Comparison of ENCODE assay signal across 8 cellular contexts in the genomic region with DNA sequence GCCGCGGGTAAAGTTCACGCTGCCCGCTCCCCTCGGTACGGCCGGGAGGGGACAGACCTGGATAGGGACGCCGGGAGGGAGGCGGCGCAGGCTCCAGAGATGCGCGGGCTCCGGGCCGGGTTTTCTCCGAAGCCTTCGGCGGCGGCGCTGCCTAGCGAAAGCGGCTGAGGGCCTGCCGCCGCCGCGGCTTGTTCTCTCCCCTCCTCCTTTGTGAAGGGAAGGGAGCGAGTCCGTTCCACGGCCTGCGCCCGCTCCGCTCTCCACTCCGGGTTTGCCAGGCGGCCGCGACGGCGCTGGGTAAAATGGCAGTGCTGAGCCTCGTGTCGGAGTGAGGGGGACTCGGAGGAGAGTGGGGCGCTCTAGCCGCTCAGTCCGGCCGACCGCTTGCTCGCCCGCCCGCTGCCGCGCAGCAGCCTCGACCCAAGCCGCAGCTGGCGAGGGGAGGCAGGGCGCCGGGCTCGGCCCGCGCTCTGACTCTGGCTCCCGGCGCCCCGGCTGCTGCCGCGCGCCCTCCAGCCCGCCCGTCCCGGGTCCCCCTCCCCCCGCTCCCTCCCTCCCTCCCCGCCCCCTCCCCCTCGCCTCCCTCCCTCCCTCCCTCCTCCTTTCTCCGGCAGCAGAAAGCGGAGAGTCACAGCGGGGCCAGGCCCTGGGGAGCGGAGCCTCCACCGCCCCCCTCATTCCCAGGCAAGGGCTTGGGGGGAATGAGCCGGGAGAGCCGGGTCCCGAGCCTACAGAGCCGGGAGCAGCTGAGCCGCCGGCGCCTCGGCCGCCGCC. TPM values are rescaled to one million over a fixed set of nuclear protein-coding genes. Genes with fewer than 3 reads are reported as not detected.
DNase-seq lines count a peak whose midpoint lies in the region; ATAC-seq and TF ChIP-seq lines count a peak whose summit lies in the region.

A gene (plus strand): TSS at position 599 of the 774 bp plus-strand sequence. CDS start 389 bp downstream, outside the sequence.

- peak within 1 kb of the TSS; percentile 94 for H3K4me2 ChIP-seq in IMR-90 (ENCODE audit: low read depth, low read length)

- H3K4me1 ChIP-seq in IMR-90 (ENCODE audit: control insufficient read depth, insufficient read depth, low read length) = peaks cover 15% of the 10 kb centered on the region

- H3K9me1 ChIP-seq in IMR-90 (ENCODE audit: insufficient read depth, low read length) = peaks cover 7% of the 10 kb centered on the region; the same call in 1 of the 2 replicates

- peak within 1 kb of the TSS; percentile 95 for H3K27ac ChIP-seq in IMR-90 (ENCODE audit: insufficient read depth, low read length)

- ATAC-seq in GM21528 (IDR thresholded peaks at IDR 0.05; ENCODE audit: low FRiP score, unreplicated experiment) = peak; percentile 38
- ATAC-seq in IMR-90 (ENCODE audit: low read depth) = peak; percentile 68

- H3K4me1 Mint-ChIP-seq in endothelial cell (ENCODE audit: unreplicated experiment) (peaks cover 25% of the 10 kb centered on the region), mesothelial cell of epicardium (peaks cover 39% of the 10 kb centered on the region)

- TF ChIP-seq RAD21 in IMR-90 (IDR thresholded peaks at IDR 0.05; ENCODE audit: low read length) = peak; percentile 50

- TF ChIP-seq POLR2A in IMR-90 (IDR thresholded peaks at IDR 0.05; ENCODE audit: low read depth, low read length) = peak; percentile 74

- WGBS in IMR-90 (ENCODE audit: extremely low coverage in 2 of 2, insufficient read length in 1 of 2), 2 experiments = 0% methylated on average over 1 of the region's 86 CpGs; no CpG with 5 or more reads in 1 of the 2 experiments

- peaks cover 7 to 29% of the 10 kb centered on the region in 2 experiments; a peak in 3 of 4 replicates for H3K79me1 ChIP-seq in IMR-90 (ENCODE audit: low read depth in 1 of 2, low read length in 2 of 2)

- peak within 1 kb of the TSS; percentile 35 to 93 for H4K8ac ChIP-seq in IMR-90 (ENCODE audit: low read depth in 2 of 2, low read length in 2 of 2)

- CTCF ChIA-PET in IMR-90 (lab: Yijun Ruan, JAX) = interaction anchor here (1.8 kb wide), 1 partner anchor 93 kb away, joined by 5 read pairs; no protein-coding TSS in a partner anchor

- H3K27me3 ChIP-seq in IMR-90 (ENCODE audit: control insufficient read depth, insufficient read depth, low read length) = no peaks in the 10 kb centered on the region

- peak within 1 kb of the TSS; percentile 80 for H2AK5ac ChIP-seq in IMR-90 (ENCODE audit: low read depth, low read length)

- dilution Hi-C loops in IMR-90 (cut with HindIII; ENCODE audit: low sequenced_read_pairs, unreplicated experiment) = no loop called here

- in situ Hi-C loops in Caki2 (cut with HindIII; ENCODE audit: low pct_unique_long_range_greater_than_20kb, low sequenced_read_pairs) (no loop called here), IMR-90 (cut with MboI; ENCODE audit: low sequenced_read_pairs) (no loop called here)

- peaks cover 5% of the 10 kb centered on the region for H3K27me3 Mint-ChIP-seq in endothelial cell (ENCODE audit: unreplicated experiment)
- H3K27me3 Mint-ChIP-seq in mesothelial cell of epicardium (ENCODE audit: low read depth) = no peaks in the 10 kb centered on the region

- peak within 1 kb of the TSS; percentile 98 for H3K23ac ChIP-seq in IMR-90 (ENCODE audit: low read depth, low read length)

- peak within 1 kb of the TSS; percentile 89 for H3K4me3 Mint-ChIP-seq in endothelial cell (ENCODE audit: unreplicated experiment)
- peak within 1 kb of the TSS; percentile 89 for H3K4me3 Mint-ChIP-seq in mesothelial cell of epicardium

- intact Hi-C loops in IMR-90 (cut with micrococcal nuclease) = loop anchor here (5.0 to 10.0 kb wide), 2 partner anchors 93 to 169 kb away; a partner anchor contains a TSS

- peak within 1 kb of the TSS; percentile 77 for H3K9ac ChIP-seq in IMR-90 (ENCODE audit: low read depth, low read length)

- peak within 1 kb of the TSS; percentile 86 for H2BK5ac ChIP-seq in IMR-90 (ENCODE audit: low read depth, low read length, poor library complexity, severe bottlenecking)

- H3K18ac ChIP-seq in IMR-90 (ENCODE audit: low read depth, low read length) = peak within 1 kb of the TSS; percentile 68

- H2AK9ac ChIP-seq in IMR-90 (replicated peaks; ENCODE audit: low read depth, low read length, poor library complexity) = peak within 1 kb of the TSS; percentile 96

- H4K91ac ChIP-seq in IMR-90 (ENCODE audit: insufficient read depth, low read depth, low read length) = peak within 1 kb of the TSS; percentile 81

- peak within 1 kb of the TSS; percentile 86 for H2BK120ac ChIP-seq in IMR-90 (ENCODE audit: low read depth, low read length)

- H3K9me3 Mint-ChIP-seq in endothelial cell (ENCODE audit: unreplicated experiment) = no peaks in the 10 kb centered on the region
- no peaks in the 10 kb centered on the region for H3K9me3 Mint-ChIP-seq in mesothelial cell of epicardium

- 0 out of 2 replicates have a peak, but pooled peaks have one; percentile 12 for TF ChIP-seq CTCF in IMR-90 (conservative IDR thresholded peaks at IDR 0.05; ENCODE audit: low read depth, low read length)
- TF ChIP-seq CTCF in endothelial cell (IDR thresholded peaks at IDR 0.05; ENCODE audit: unreplicated experiment) = no peak
- TF ChIP-seq CTCF in mesothelial cell of epicardium (IDR thresholded peaks at IDR 0.05; ENCODE audit: unreplicated experiment) = no peak

- peak within 1 kb of the TSS; percentile 94 for H2AFZ ChIP-seq in IMR-90 (replicated peaks; ENCODE audit: low read length, poor library complexity)

- peak within 1 kb of the TSS; percentile 87 for H3K4ac ChIP-seq in IMR-90 (ENCODE audit: low read depth, low read length)

- H3K27ac Mint-ChIP-seq in endothelial cell (ENCODE audit: unreplicated experiment) (peak within 1 kb of the TSS; percentile 16), mesothelial cell of epicardium (peak within 1 kb of the TSS; percentile 100)

- H3K9me3 ChIP-seq in IMR-90 (ENCODE audit: control insufficient read depth, insufficient read depth, low read length) = no peaks in the 10 kb centered on the region

- H4K20me1 ChIP-seq in IMR-90 (ENCODE audit: insufficient read depth, low read length) = peaks cover 31% of the 10 kb centered on the region

- peak within 1 kb of the TSS; percentile 26; the same call in 1 of the 3 replicates for H2BK15ac ChIP-seq in IMR-90 (ENCODE audit: low read depth, low read length)

- peak within 1 kb of the TSS; percentile 61 for H4K5ac ChIP-seq in IMR-90 (ENCODE audit: low read depth, low read length)

- POLR2A ChIA-PET in IMR-90 (lab: Charles Lee; ENCODE audit: unreplicated experiment) = no interaction called here

- H3K36me3 ChIP-seq in IMR-90 (ENCODE audit: control insufficient read depth, insufficient read depth, low read length) = no peaks in the 10 kb centered on the region

- H3K56ac ChIP-seq in IMR-90 (ENCODE audit: extremely low read depth, insufficient read depth, low read length) = peak within 1 kb of the TSS; percentile 81

- peak within 1 kb of the TSS; percentile 48; the same call in 1 of the 2 replicates for H2BK20ac ChIP-seq in IMR-90 (ENCODE audit: low read depth, low read length)

- DNase-seq in Caki2 (ENCODE audit: low read depth) = peak; percentile 98
- DNase-seq in IMR-90 = peak; percentile 97
- peak; percentile 97 for DNase-seq in OCI-M1 (lab: John Stamatoyannopoulos, UW)
- DNase-seq in activated T-cell treated with anti-CD3 and anti-CD28 coated beads for 1 hour (ENCODE audit: low read depth) = peak; percentile 92
- peak; percentile 99 for DNase-seq in endothelial cell (ENCODE audit: low spot score)
- peak; percentile 89 to 96 for DNase-seq in mesothelial cell of epicardium (ENCODE audit: low spot score in 2 of 2, unreplicated experiment in 2 of 2)
- DNase-seq in stimulated activated CD8-positive, alpha-beta memory T cell treated with anti-CD3 and anti-CD28 coated beads, Interleukin-15, amount 100 ng/mL, for 24 hours (ENCODE audit: low read depth) = peak; percentile 81

- no TSS peak for BruUV-seq in IMR-90 (replicated peaks; lab: Mats Ljungman, UMichigan)

- H3K36me3 Mint-ChIP-seq in endothelial cell (ENCODE audit: low read depth, unreplicated experiment) (no peaks in the 10 kb centered on the region), mesothelial cell of epicardium (no peaks in the 10 kb centered on the region)

- peak within 1 kb of the TSS; percentile 98 for H3K14ac ChIP-seq in IMR-90 (replicated peaks; ENCODE audit: low read depth, low read length)

- peak within 1 kb of the TSS; percentile 89 for H3K4me3 ChIP-seq in IMR-90 (ENCODE audit: insufficient read depth, low read depth, low read length)

TF ChIP-seq in IMR-90, 13 proteins besides CTCF, POLR2A, EP300 and RAD21:
- TF ChIP-seq, protein P1, sequence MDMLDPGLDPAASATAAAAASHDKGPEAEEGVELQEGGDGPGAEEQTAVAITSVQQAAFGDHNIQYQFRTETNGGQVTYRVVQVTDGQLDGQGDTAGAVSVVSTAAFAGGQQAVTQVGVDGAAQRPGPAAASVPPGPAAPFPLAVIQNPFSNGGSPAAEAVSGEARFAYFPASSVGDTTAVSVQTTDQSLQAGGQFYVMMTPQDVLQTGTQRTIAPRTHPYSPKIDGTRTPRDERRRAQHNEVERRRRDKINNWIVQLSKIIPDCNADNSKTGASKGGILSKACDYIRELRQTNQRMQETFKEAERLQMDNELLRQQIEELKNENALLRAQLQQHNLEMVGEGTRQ (IDR thresholded peaks at IDR 0.05; ENCODE audit: low read depth, low read length) = no peak; the same call in 1 of the 2 replicates
- TF ChIP-seq SMC3 (IDR thresholded peaks at IDR 0.05; ENCODE audit: low read depth, low read length) (peak; percentile 44), MXI1 (IDR thresholded peaks at IDR 0.05; ENCODE audit: borderline replicate concordance, low read depth, low read length) (peak; percentile 58; the same call in 1 of the 2 replicates), BHLHE40 (IDR thresholded peaks at IDR 0.05; ENCODE audit: low read depth, low read length) (peak; percentile 45; the same call in 1 of the 2 replicates), MAZ (IDR thresholded peaks at IDR 0.05; ENCODE audit: borderline replicate concordance, low read depth, low read length) (peak; percentile 99)

RNA-seq across cellular contexts. Expression of the gene that starts here (rescaled TPM):
- total RNA-seq in Caki2 (2014; rRNA removed; shearing (Covaris generic); ENCODE audit: low replicate concordance) = 8.4 and 9.5 TPM in 2 replicates
- 14.0 and 16.7 TPM in 2 replicates for total RNA-seq in IMR-90 (2012; rRNA removed)
- 39.4 and 40.7 TPM in 2 replicates for polyA plus RNA-seq in IMR-90 (2012; rRNA removed)
- polyA plus RNA-seq in IMR-90 (2012; cell fraction: cytosol; rRNA removed) = 21.1 and 38.8 TPM in 2 replicates
- 89.6 and 144 TPM in 2 replicates for polyA plus RNA-seq in IMR-90 (2012; cell fraction: nucleus; rRNA removed; ENCODE audit: low replicate concordance)
- 115 TPM for total RNA-seq in endothelial cell (ENCODE audit: unreplicated experiment)
- total RNA-seq in mesothelial cell of epicardium = 144 to 160 TPM (median 149 TPM) in 3 replicates

Comparison
In these comparisons a context has a peak if more than half of its experiments do, and no peak if none do; other contexts are left out.
1. Peak in every context shown above with its lines: DNase-seq, ATAC-seq, H3K4me3 ChIP-seq and H3K27ac ChIP-seq.